Comparison of ENCODE assay signal across 9 cellular contexts in the genomic region with DNA sequence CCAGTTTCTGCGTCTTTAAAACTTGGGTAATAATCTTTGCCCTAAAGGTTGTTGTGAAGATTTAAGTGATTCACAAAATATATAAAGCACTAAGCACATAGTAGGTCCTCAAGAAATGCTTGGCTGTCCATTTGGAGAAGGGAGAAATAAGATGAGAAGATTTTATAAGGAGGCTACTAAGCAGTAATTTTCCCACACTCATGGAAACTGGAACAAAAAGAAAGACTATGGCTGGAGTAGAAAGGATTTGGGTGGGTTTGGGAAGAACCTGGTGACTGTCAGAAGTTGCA. TPM values are rescaled to one million over a fixed set of nuclear protein-coding genes. Genes with fewer than 3 reads are reported as not detected.
DNase-seq lines count a peak whose midpoint lies in the region; ATAC-seq and TF ChIP-seq lines count a peak whose summit lies in the region.
"Had no signal": no experiment of that assay in that cellular context is flagged by ENCODE, and none has a peak within 500 bp of the region (broad histone marks: within the 10 kb centered on the region; RNA-seq: fewer than 3 reads in every experiment).

No MANE protein-coding gene starts in this region.

- no peak for TF ChIP-seq POLR2A in esophagus squamous epithelium (IDR thresholded peaks at IDR 0.05)

- H3K36me3 Mint-ChIP-seq in activated CD4-positive, alpha-beta memory T cell treated with anti-CD3 and anti-CD28 coated beads for 36 hours: no peaks in the 10 kb centered on the region

- no peaks in the 10 kb centered on the region for H3K27me3 Mint-ChIP-seq in activated CD4-positive, alpha-beta memory T cell treated with anti-CD3 and anti-CD28 coated beads for 36 hours

- H3K4me3 Mint-ChIP-seq in activated CD4-positive, alpha-beta memory T cell treated with anti-CD3 and anti-CD28 coated beads for 36 hours: peak overlapping the region; percentile 86

- H3K4me1 Mint-ChIP-seq in activated CD4-positive, alpha-beta memory T cell treated with anti-CD3 and anti-CD28 coated beads for 36 hours (ENCODE audit: low read depth): peaks cover 61% of the 10 kb centered on the region

- peak overlapping the region; percentile 85 for H3K4me2 ChIP-seq in skeletal muscle satellite cell (ENCODE audit: low read length)

- H3K27ac Mint-ChIP-seq in activated CD4-positive, alpha-beta memory T cell treated with anti-CD3 and anti-CD28 coated beads for 36 hours: peak overlapping the region; percentile 80

- peak overlapping the region; percentile 99 for H3K9ac ChIP-seq in skeletal muscle satellite cell (ENCODE audit: low read depth, low read length)

- no peak for DNase-seq in HAP-1 (ENCODE audit: low spot score in 2 of 2)
- no peak for DNase-seq in activated CD4-positive, alpha-beta memory T cell treated with anti-CD3 and anti-CD28 coated beads for 36 hours
- DNase-seq in esophagus squamous epithelium (lab: John Stamatoyannopoulos, UW): no peak
- no peak for DNase-seq in NCI-H1105 treated with DMSO at 0.1 percent for 48 hours (lab: John Stamatoyannopoulos, UW)
- DNase-seq in GM10248 (ENCODE audit: extremely low spot score): no peak
- no peak for DNase-seq in SJCRH30
- DNase-seq: H7 had no signal

- in situ Hi-C loops in HAP-1 (cut with MboI; ENCODE audit: low sequenced_read_pairs): loop anchor here (5.0 kb wide), 1 partner anchor 42 kb away; no protein-coding TSS in a partner anchor

- no peaks in the 10 kb centered on the region for H3K9me3 Mint-ChIP-seq in activated CD4-positive, alpha-beta memory T cell treated with anti-CD3 and anti-CD28 coated beads for 36 hours

- no peaks in the 10 kb centered on the region for H3K36me3 ChIP-seq in HAP-1 (replicated peaks)
- H3K36me3 ChIP-seq in esophagus squamous epithelium: no peaks in the 10 kb centered on the region
- H3K36me3 ChIP-seq in skeletal muscle satellite cell (ENCODE audit: insufficient read depth, low read length): no peaks in the 10 kb centered on the region
- no peaks in the 10 kb centered on the region for H3K36me3 ChIP-seq in SJCRH30

- CTCF ChIA-PET in activated CD4-positive, alpha-beta memory T cell treated with anti-CD3 and anti-CD28 coated beads for 36 hours (lab: Charles Lee): interaction anchor here (10.6 kb wide), 1 partner anchor 41 kb away, joined by 275 read pairs; no protein-coding TSS in a partner anchor
- CTCF ChIA-PET in GM10248 (lab: Yijun Ruan, JAX): interaction anchor here (3.3 to 17.6 kb wide), 2 partner anchors 40 to 101 kb away, joined by 44 to 304 read pairs; partner anchors contain the start of genes NCBP2L and TSC22D3

- no peaks in the 10 kb centered on the region for H3K27me3 ChIP-seq in HAP-1 (ENCODE audit: low read depth)
- no peaks in the 10 kb centered on the region for H3K27me3 ChIP-seq in esophagus squamous epithelium
- H3K27me3 ChIP-seq in skeletal muscle satellite cell (ENCODE audit: control insufficient read depth, insufficient read depth, low read length): no peaks in the 10 kb centered on the region
- H3K27me3 ChIP-seq in SJCRH30: no peaks in the 10 kb centered on the region

- POLR2A ChIA-PET in activated CD4-positive, alpha-beta memory T cell treated with anti-CD3 and anti-CD28 coated beads for 36 hours (lab: Charles Lee): interaction anchor here (0.6 to 7.5 kb wide), 4 partner anchors 10 to 799 kb away, joined by 4 to 253 read pairs (median 8); partner anchors contain the start of gene PRPS1
- POLR2A ChIA-PET in GM10248 (lab: Yijun Ruan, JAX): interaction anchor here (4.2 to 4.4 kb wide), 2 partner anchors 37 to 41 kb away, joined by 34 to 59 read pairs; no protein-coding TSS in a partner anchor

- intact Hi-C loops in activated CD4-positive, alpha-beta memory T cell treated with anti-CD3 and anti-CD28 coated beads for 36 hours (cut with micrococcal nuclease): loop anchor here (2.0 kb wide), 1 partner anchor 151 kb away; no protein-coding TSS in a partner anchor
- intact Hi-C loops in esophagus squamous epithelium (cut with DNase I): loop anchor here (5.0 kb wide), 1 partner anchor 37 kb away; no protein-coding TSS in a partner anchor

- ATAC-seq in HG02840 (IDR thresholded peaks at IDR 0.05; ENCODE audit: low FRiP score, unreplicated experiment): no peak

- H3K27ac ChIP-seq in esophagus squamous epithelium: peak overlapping the region; percentile 91 to 98 (median 92)
- no peak overlapping the region for H3K27ac ChIP-seq in SJCRH30

- 62 to 69% methylated on average over 1 of the region's 1 CpG for WGBS in esophagus squamous epithelium, 2 donors

- no peaks in the 10 kb centered on the region for H3K9me3 ChIP-seq in HAP-1
- no peaks in the 10 kb centered on the region for H3K9me3 ChIP-seq in esophagus squamous epithelium
- H3K9me3 ChIP-seq in skeletal muscle satellite cell (replicated peaks; ENCODE audit: low read length): no peaks in the 10 kb centered on the region
- H3K9me3 ChIP-seq in SJCRH30 (replicated peaks): no peaks in the 10 kb centered on the region

- H3K4me3 ChIP-seq in HAP-1: peak overlapping the region; percentile 42
- peak overlapping the region; percentile 41 to 70 (median 56) for H3K4me3 ChIP-seq in esophagus squamous epithelium
- peak overlapping the region; percentile 82 for H3K4me3 ChIP-seq in skeletal muscle satellite cell (ENCODE audit: low read length)
- H3K4me3 ChIP-seq in SJCRH30: no peak overlapping the region

- TF ChIP-seq CTCF in esophagus squamous epithelium (IDR thresholded peaks at IDR 0.05) (no peak), GM10248 (IDR thresholded peaks at IDR 0.05; ENCODE audit: control extremely low read depth, extremely low read depth, low read depth, missing control alignments) (no peak)

- peaks cover 36% of the 10 kb centered on the region for H3K4me1 ChIP-seq in HAP-1
- H3K4me1 ChIP-seq in esophagus squamous epithelium: peaks cover 0 to 72% (median 28%) of the 10 kb centered on the region in 3 donors
- H3K4me1 ChIP-seq in skeletal muscle satellite cell (ENCODE audit: control insufficient read depth, insufficient read depth, low read length): peaks cover 54% of the 10 kb centered on the region
- peaks cover 10% of the 10 kb centered on the region for H3K4me1 ChIP-seq in SJCRH30

RNA-seq across cellular contexts. Expression of gene PRPS1, which starts 47.0 kb away (rescaled TPM):
- 100 to 1,000 TPM; 132 to 141 TPM for total RNA-seq in activated CD4-positive, alpha-beta memory T cell treated with anti-CD3 and anti-CD28 coated beads for 36 hours
- total RNA-seq in esophagus squamous epithelium: 10 to 100 TPM in 3 of 4 donors, 1 to 10 TPM in 1; 9.1 to 18.1 (median 16.5) TPM
- total RNA-seq in skeletal muscle satellite cell (2012; rRNA removed): 27.1 and 67.5 TPM in 2 replicates
- 68.5 and 69.7 TPM in 2 replicates for total RNA-seq in SJCRH30 (2014; rRNA removed; shearing (Covaris generic))
